Comparison of ENCODE assay signal across 9 cellular contexts in genomic region chr7:16619979-16620408, GRCh38. TPM values are rescaled to one million over a fixed set of nuclear protein-coding genes. Genes with fewer than 3 reads are reported as not detected.
DNase-seq lines count a peak whose midpoint lies in the region; ATAC-seq and TF ChIP-seq lines count a peak whose summit lies in the region.
"Had no signal": no experiment of that assay in that cellular context is flagged by ENCODE, and none has a peak within 500 bp of the region (broad histone marks: within the 10 kb centered on the region; RNA-seq: fewer than 3 reads in every experiment).

No MANE protein-coding gene starts in this region.

- H3K36me3 Mint-ChIP-seq in activated CD4-positive, alpha-beta memory T cell treated with anti-CD3 and anti-CD28 coated beads, Interleukin-2, amount 10 ng/mL, durations not matched to agents 7 days and 5 days (ENCODE audit: low read depth): peaks cover 48% of the 10 kb centered on the region
- H3K36me3 Mint-ChIP-seq in CD8-positive, alpha-beta T cell: peaks cover 66% of the 10 kb centered on the region

- H3K27ac ChIP-seq in CD8-positive, alpha-beta T cell (ENCODE audit: low read depth, low read length): no peak overlapping the region

- H3K9me3 ChIP-seq in CD8-positive, alpha-beta T cell (ENCODE audit: low read length): no peaks in the 10 kb centered on the region

- H3K4me3 Mint-ChIP-seq in activated CD4-positive, alpha-beta memory T cell treated with anti-CD3 and anti-CD28 coated beads, Interleukin-2, amount 10 ng/mL, durations not matched to agents 7 days and 5 days: no peak overlapping the region
- H3K4me3 Mint-ChIP-seq in CD8-positive, alpha-beta T cell: no peak overlapping the region

- peaks cover 13% of the 10 kb centered on the region for H3K4me1 Mint-ChIP-seq in activated CD4-positive, alpha-beta memory T cell treated with anti-CD3 and anti-CD28 coated beads, Interleukin-2, amount 10 ng/mL, durations not matched to agents 7 days and 5 days
- no peaks in the 10 kb centered on the region for H3K4me1 Mint-ChIP-seq in CD8-positive, alpha-beta T cell (ENCODE audit: low read depth)

- H3K36me3 ChIP-seq in CD8-positive, alpha-beta T cell (ENCODE audit: insufficient read depth, low read length): peaks cover 23% of the 10 kb centered on the region

- H3K4me1 ChIP-seq in CD8-positive, alpha-beta T cell (ENCODE audit: insufficient read depth, low read length): no peaks in the 10 kb centered on the region

- peak; percentile 95 for ATAC-seq in HG02938 (IDR thresholded peaks at IDR 0.05; ENCODE audit: unreplicated experiment)
- no peak for ATAC-seq in CD8-positive, alpha-beta T cell

- H3K9me3 Mint-ChIP-seq in activated CD4-positive, alpha-beta memory T cell treated with anti-CD3 and anti-CD28 coated beads, Interleukin-2, amount 10 ng/mL, durations not matched to agents 7 days and 5 days: no peaks in the 10 kb centered on the region
- H3K9me3 Mint-ChIP-seq in CD8-positive, alpha-beta T cell: no peaks in the 10 kb centered on the region

- TF ChIP-seq CTCF in CD8-positive, alpha-beta T cell (IDR thresholded peaks at IDR 0.05): no peak

- no peaks in the 10 kb centered on the region for H3K27me3 ChIP-seq in CD8-positive, alpha-beta T cell (ENCODE audit: insufficient read depth, low read length)

- peak overlapping the region; percentile 12 for H3K27ac Mint-ChIP-seq in activated CD4-positive, alpha-beta memory T cell treated with anti-CD3 and anti-CD28 coated beads, Interleukin-2, amount 10 ng/mL, durations not matched to agents 7 days and 5 days
- H3K27ac Mint-ChIP-seq in CD8-positive, alpha-beta T cell: no peak overlapping the region

- H3K27me3 Mint-ChIP-seq in activated CD4-positive, alpha-beta memory T cell treated with anti-CD3 and anti-CD28 coated beads, Interleukin-2, amount 10 ng/mL, durations not matched to agents 7 days and 5 days: no peaks in the 10 kb centered on the region
- H3K27me3 Mint-ChIP-seq in CD8-positive, alpha-beta T cell (ENCODE audit: low read depth): no peaks in the 10 kb centered on the region

- peak; percentile 19 for DNase-seq in stimulated activated CD4-positive, alpha-beta T cell treated with anti-CD3 and anti-CD28 coated beads, Interleukin-4, amount 100 ng/mL, for 24 hours
- DNase-seq in stimulated activated CD4-positive, alpha-beta T cell treated with anti-CD3 and anti-CD28 coated beads, Interleukin-2, amount 100 ng/mL, for 48 hours: no peak
- no peak for DNase-seq in activated CD4-positive, alpha-beta memory T cell treated with anti-CD3 and anti-CD28 coated beads, Interleukin-2, amount 10 ng/mL, durations not matched to agents 7 days and 5 days
- DNase-seq in DMS 273 (lab: John Stamatoyannopoulos, UW; ENCODE audit: unreplicated experiment): no peak
- DNase-seq in CD8-positive, alpha-beta T cell: no peak
- DNase-seq in activated CD8-positive, alpha-beta memory T cell treated with anti-CD3 and anti-CD28 coated beads, Interleukin-2, amount 50 U/mL, for 48 hours: no peak
- DNase-seq in NCI-H1436 treated with DMSO at 0.1 percent for 48 hours (lab: John Stamatoyannopoulos, UW): no peak
- DNase-seq: DMS153 had no signal

- intact Hi-C loops in CD8-positive, alpha-beta T cell (cut with DNase I, micrococcal nuclease): no loop called here

- POLR2A ChIA-PET in activated CD4-positive, alpha-beta memory T cell treated with anti-CD3 and anti-CD28 coated beads, Interleukin-2, amount 10 ng/mL, durations not matched to agents 7 days and 5 days (lab: Charles Lee): interaction anchor here (2.1 kb wide), 2 partner anchors 27 to 200 kb away, joined by 6 to 7 read pairs; no protein-coding TSS in a partner anchor
- POLR2A ChIA-PET in CD8-positive, alpha-beta T cell (lab: Charles Lee): no interaction called here

- CTCF ChIA-PET in activated CD4-positive, alpha-beta memory T cell treated with anti-CD3 and anti-CD28 coated beads, Interleukin-2, amount 10 ng/mL, durations not matched to agents 7 days and 5 days (lab: Charles Lee): interaction anchor here (0.7 to 1.6 kb wide), 3 partner anchors 10 to 127 kb away, joined by 3 to 5 read pairs (median 4); partner anchors contain the start of genes ANKMY2 and BZW2
- CTCF ChIA-PET in CD8-positive, alpha-beta T cell (lab: Charles Lee): no interaction called here

- no peak overlapping the region for H3K4me3 ChIP-seq in CD8-positive, alpha-beta T cell (ENCODE audit: low read depth, low read length)

RNA-seq across cellular contexts. Expression of gene ANKMY2, which starts 25.6 kb away (rescaled TPM):
- total RNA-seq in activated CD4-positive, alpha-beta memory T cell treated with anti-CD3 and anti-CD28 coated beads, Interleukin-2, amount 10 ng/mL, durations not matched to agents 7 days and 5 days: 10 to 100 TPM; 11.7 to 12.3 TPM
- total RNA-seq in CD8-positive, alpha-beta T cell: 1 to 10 TPM; 3.9 TPM

RNA-seq across cellular contexts. Expression of gene BZW2, which starts 26.0 kb away (rescaled TPM):
- 10 to 100 TPM; 33.4 to 33.6 TPM for total RNA-seq in activated CD4-positive, alpha-beta memory T cell treated with anti-CD3 and anti-CD28 coated beads, Interleukin-2, amount 10 ng/mL, durations not matched to agents 7 days and 5 days
- total RNA-seq in CD8-positive, alpha-beta T cell: 10 to 100 TPM; 23.2 to 23.8 TPM
